In genomic region chr12:124524231-124524925, GRCh38 we compare ENCODE assay signal across 1 cellular context.
A peak's percentile ranks its signal among the peaks of the same experiment; 100 is the strongest.
TF ChIP-seq lines count a peak whose summit lies in the region.

No MANE protein-coding gene starts in this region.

TF ChIP-seq in K562, 482 proteins besides CTCF, POLR2A, EP300 and RAD21:
- TF ChIP-seq TBL1XR1 (IDR thresholded peaks at IDR 0.05; ENCODE audit: low read length in 2 of 2): no peak
- no peak for TF ChIP-seq ZNF398 (CRISPR knock-in tag; IDR thresholded peaks at IDR 0.05)
- TF ChIP-seq SAFB2 (IDR thresholded peaks at IDR 0.05; ENCODE audit: borderline replicate concordance, low read depth, low read length, severe bottlenecking): no peak
- TF ChIP-seq TOE1 (IDR thresholded peaks at IDR 0.05; ENCODE audit: borderline replicate concordance): no peak
- no peak for TF ChIP-seq TOE1 (CRISPR knock-in tag; IDR thresholded peaks at IDR 0.05; ENCODE audit: borderline replicate concordance, low read depth)
- peak; percentile 45 for TF ChIP-seq ZFP36 (IDR thresholded peaks at IDR 0.05; ENCODE audit: low read depth, low read length, partially characterized antibody)
- TF ChIP-seq PRPF4 (IDR thresholded peaks at IDR 0.05; ENCODE audit: insufficient read depth, low read depth, low read length, poor library complexity, severe bottlenecking): no peak
- TF ChIP-seq TAF9B (IDR thresholded peaks at IDR 0.05; ENCODE audit: partially characterized antibody): no peak
